In the genomic region with DNA sequence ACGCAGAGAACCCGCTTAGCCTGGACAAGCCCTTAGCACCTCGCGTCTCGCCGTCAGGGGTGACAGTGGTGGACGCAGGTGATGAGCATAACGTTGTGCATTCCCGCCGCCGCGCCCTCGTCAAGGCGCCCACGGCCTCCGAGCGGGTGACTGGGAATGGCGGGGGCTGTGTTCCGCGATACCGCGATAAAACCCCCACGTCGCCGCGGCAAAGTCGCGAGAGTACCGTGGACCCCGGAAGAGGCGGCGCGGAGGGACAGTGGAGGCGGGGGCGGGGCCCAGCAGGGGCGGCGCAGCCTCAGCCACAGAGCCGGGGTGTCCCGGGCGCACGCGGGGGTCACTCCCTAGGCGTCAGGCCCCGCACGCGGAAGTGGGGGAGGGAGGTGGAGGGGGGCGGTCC, we compare ENCODE assay signal across 4 cellular contexts.
TF ChIP-seq lines count a peak whose summit lies in the region.

No MANE protein-coding gene starts in this region.

TF ChIP-seq in liver, 16 proteins besides CTCF, POLR2A, EP300 and RAD21:
- TF ChIP-seq, protein P1, sequence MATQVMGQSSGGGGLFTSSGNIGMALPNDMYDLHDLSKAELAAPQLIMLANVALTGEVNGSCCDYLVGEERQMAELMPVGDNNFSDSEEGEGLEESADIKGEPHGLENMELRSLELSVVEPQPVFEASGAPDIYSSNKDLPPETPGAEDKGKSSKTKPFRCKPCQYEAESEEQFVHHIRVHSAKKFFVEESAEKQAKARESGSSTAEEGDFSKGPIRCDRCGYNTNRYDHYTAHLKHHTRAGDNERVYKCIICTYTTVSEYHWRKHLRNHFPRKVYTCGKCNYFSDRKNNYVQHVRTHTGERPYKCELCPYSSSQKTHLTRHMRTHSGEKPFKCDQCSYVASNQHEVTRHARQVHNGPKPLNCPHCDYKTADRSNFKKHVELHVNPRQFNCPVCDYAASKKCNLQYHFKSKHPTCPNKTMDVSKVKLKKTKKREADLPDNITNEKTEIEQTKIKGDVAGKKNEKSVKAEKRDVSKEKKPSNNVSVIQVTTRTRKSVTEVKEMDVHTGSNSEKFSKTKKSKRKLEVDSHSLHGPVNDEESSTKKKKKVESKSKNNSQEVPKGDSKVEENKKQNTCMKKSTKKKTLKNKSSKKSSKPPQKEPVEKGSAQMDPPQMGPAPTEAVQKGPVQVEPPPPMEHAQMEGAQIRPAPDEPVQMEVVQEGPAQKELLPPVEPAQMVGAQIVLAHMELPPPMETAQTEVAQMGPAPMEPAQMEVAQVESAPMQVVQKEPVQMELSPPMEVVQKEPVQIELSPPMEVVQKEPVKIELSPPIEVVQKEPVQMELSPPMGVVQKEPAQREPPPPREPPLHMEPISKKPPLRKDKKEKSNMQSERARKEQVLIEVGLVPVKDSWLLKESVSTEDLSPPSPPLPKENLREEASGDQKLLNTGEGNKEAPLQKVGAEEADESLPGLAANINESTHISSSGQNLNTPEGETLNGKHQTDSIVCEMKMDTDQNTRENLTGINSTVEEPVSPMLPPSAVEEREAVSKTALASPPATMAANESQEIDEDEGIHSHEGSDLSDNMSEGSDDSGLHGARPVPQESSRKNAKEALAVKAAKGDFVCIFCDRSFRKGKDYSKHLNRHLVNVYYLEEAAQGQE (IDR thresholded peaks at IDR 0.05): no peak
- TF ChIP-seq, protein P2, sequence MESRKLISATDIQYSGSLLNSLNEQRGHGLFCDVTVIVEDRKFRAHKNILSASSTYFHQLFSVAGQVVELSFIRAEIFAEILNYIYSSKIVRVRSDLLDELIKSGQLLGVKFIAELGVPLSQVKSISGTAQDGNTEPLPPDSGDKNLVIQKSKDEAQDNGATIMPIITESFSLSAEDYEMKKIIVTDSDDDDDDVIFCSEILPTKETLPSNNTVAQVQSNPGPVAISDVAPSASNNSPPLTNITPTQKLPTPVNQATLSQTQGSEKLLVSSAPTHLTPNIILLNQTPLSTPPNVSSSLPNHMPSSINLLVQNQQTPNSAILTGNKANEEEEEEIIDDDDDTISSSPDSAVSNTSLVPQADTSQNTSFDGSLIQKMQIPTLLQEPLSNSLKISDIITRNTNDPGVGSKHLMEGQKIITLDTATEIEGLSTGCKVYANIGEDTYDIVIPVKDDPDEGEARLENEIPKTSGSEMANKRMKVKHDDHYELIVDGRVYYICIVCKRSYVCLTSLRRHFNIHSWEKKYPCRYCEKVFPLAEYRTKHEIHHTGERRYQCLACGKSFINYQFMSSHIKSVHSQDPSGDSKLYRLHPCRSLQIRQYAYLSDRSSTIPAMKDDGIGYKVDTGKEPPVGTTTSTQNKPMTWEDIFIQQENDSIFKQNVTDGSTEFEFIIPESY (IDR thresholded peaks at IDR 0.05): no peak
- no peak for TF ChIP-seq TAF1 (conservative IDR thresholded peaks at IDR 0.05)
- TF ChIP-seq RXRA (IDR thresholded peaks at IDR 0.05): no peak
- TF ChIP-seq EGR1 (IDR thresholded peaks at IDR 0.05; ENCODE audit: low read depth in 2 of 2): no peak
- TF ChIP-seq HNF4G (IDR thresholded peaks at IDR 0.05): no peak
- TF ChIP-seq NR2F2 (IDR thresholded peaks at IDR 0.05): no peak
- TF ChIP-seq SP1 (IDR thresholded peaks at IDR 0.05): no peak
- no peak for TF ChIP-seq YY1 (IDR thresholded peaks at IDR 0.05)
TF ChIP-seq in liver: peak in this region for 0.

TF ChIP-seq in HepG2, 621 proteins besides CTCF, POLR2A, EP300 and RAD21:
- no peak for TF ChIP-seq RBM39 (IDR thresholded peaks at IDR 0.05; ENCODE audit: low read depth, low read length, poor library complexity, severe bottlenecking)

TF ChIP-seq in K562, 482 proteins besides CTCF, POLR2A, EP300 and RAD21 (continues in another document):
- TF ChIP-seq NEUROD1 (IDR thresholded peaks at IDR 0.05; ENCODE audit: borderline replicate concordance, low read depth, low read length, partially characterized antibody) (no peak), MLX (CRISPR knock-in tag; conservative IDR thresholded peaks at IDR 0.05) (no peak), ZNF644 (tag; IDR thresholded peaks at IDR 0.05; ENCODE audit: low read depth) (no peak), CAMTA2 (CRISPR knock-in tag; conservative IDR thresholded peaks at IDR 0.05) (no peak), SRSF7 (optimal IDR thresholded peaks at IDR 0.05; ENCODE audit: low read depth, low read length) (no peak), RERE (CRISPR knock-in tag; IDR thresholded peaks at IDR 0.05; ENCODE audit: borderline replicate concordance) (no peak), ESRRA (IDR thresholded peaks at IDR 0.05; ENCODE audit: borderline replicate concordance, low read depth) (0 out of 2 replicates have a peak, but pooled peaks have one; percentile 8), RB1 (IDR thresholded peaks at IDR 0.05; ENCODE audit: low read depth) (peak; percentile 62), NFYB (IDR thresholded peaks at IDR 0.05; ENCODE audit: extremely low read depth, insufficient read length) (no peak), ZKSCAN1 (IDR thresholded peaks at IDR 0.05; ENCODE audit: low read depth, low read length) (peak; percentile 35; the same call in 1 of the 2 replicates)

TF ChIP-seq in GM12891, 5 proteins besides CTCF, POLR2A, EP300 and RAD21:
- TF ChIP-seq POU2F2 (IDR thresholded peaks at IDR 0.05; ENCODE audit: low read depth, low read length): no peak
- TF ChIP-seq SPI1 (IDR thresholded peaks at IDR 0.05; ENCODE audit: low read depth, low read length): no peak
- TF ChIP-seq TAF1 (IDR thresholded peaks at IDR 0.05; ENCODE audit: low read depth, low read length): no peak
- TF ChIP-seq POLR2AphosphoS5 (IDR thresholded peaks at IDR 0.05; ENCODE audit: low read depth, low read length): no peak
- TF ChIP-seq PAX5 (IDR thresholded peaks at IDR 0.05; ENCODE audit: insufficient read depth, low read length, severe bottlenecking): no peak
